8 cellular contexts compared by ENCODE assay signal in the genomic region with DNA sequence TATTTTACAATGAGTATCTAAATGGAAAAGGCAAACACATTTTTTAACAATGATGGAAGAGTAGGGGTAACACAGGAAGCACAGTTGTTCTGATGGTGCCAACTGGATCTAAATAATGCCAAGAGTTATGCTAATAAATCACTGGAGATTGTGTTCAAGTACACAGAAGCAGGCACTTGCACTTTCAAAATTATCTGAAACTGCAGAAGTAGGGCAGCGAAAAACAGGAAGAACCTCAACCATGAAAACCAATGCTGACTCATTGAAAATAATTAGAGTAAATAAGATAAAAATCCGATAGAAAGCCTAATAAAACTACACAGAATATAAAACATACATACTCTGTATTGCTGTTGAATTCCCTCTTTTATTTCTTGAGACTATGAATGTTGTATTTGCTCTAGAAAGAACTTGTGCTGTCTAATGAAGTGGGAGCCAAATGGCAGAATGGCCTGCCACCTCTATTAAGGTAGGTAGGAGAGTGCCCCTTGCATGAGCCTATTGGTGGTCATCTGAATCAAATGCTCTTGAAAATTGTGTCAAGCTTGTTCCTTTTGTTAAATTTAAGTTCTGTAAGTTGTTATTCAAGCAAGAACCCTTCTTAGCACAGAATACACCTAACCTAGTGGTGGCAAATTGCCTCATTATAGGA.
DNase-seq lines count a peak whose midpoint lies in the region; ATAC-seq and TF ChIP-seq lines count a peak whose summit lies in the region.

No MANE protein-coding gene starts in this region.

- no peak overlapping the region for H3K4me2 ChIP-seq in hepatocyte

- peak; percentile 43 for DNase-seq in fibroblast of pulmonary artery (ENCODE audit: low read depth)
- DNase-seq in DMS153 treated with DMSO at 0.1 percent for 48 hours (lab: John Stamatoyannopoulos, UW; ENCODE audit: unreplicated experiment) = no peak
- DNase-seq in DMS 273 (lab: John Stamatoyannopoulos, UW; ENCODE audit: unreplicated experiment) = no peak
- DNase-seq in hepatocyte (ENCODE audit: low spot score) = no peak
- no peak for DNase-seq in GOT3 (lab: John Stamatoyannopoulos, UW)

- no peaks in the 10 kb centered on the region for H4K20me1 ChIP-seq in hepatocyte (ENCODE audit: insufficient read depth, poor library complexity, severe bottlenecking)

- no peak overlapping the region for H2AFZ ChIP-seq in hepatocyte

- ATAC-seq in GM18519 (IDR thresholded peaks at IDR 0.05; ENCODE audit: low FRiP score, unreplicated experiment) (peak; percentile 70), GM21786 (IDR thresholded peaks at IDR 0.05; ENCODE audit: unreplicated experiment) (peak; percentile 87), HG03571 (IDR thresholded peaks at IDR 0.05; ENCODE audit: unreplicated experiment) (peak; percentile 68)

- TF ChIP-seq CTCF in fibroblast of pulmonary artery (IDR thresholded peaks at IDR 0.05; ENCODE audit: low read length, missing control alignments) (no peak), hepatocyte (IDR thresholded peaks at IDR 0.05; ENCODE audit: poor library complexity) (no peak)

- 84% methylated on average over 2 of the region's 2 CpGs for WGBS in hepatocyte (ENCODE audit: low lambda C conversion rate, missing lambda C conversion rate)

- no peaks in the 10 kb centered on the region for H3K36me3 ChIP-seq in hepatocyte (replicated peaks; ENCODE audit: insufficient read depth, low read depth)

- H3K4me3 ChIP-seq in fibroblast of pulmonary artery (replicated peaks; ENCODE audit: low read depth, low read length) (no peak overlapping the region), hepatocyte (no peak overlapping the region)

- no peak overlapping the region for H3K27ac ChIP-seq in hepatocyte

- H3K9me2 ChIP-seq in hepatocyte (replicated peaks; ENCODE audit: insufficient read depth) = no peaks in the 10 kb centered on the region

- no peaks in the 10 kb centered on the region for H3K79me2 ChIP-seq in hepatocyte

- no peaks in the 10 kb centered on the region for H3K27me3 ChIP-seq in hepatocyte

- H3K9me3 ChIP-seq in hepatocyte (ENCODE audit: low read depth) = no peaks in the 10 kb centered on the region

- no peaks in the 10 kb centered on the region for H3K4me1 ChIP-seq in hepatocyte (ENCODE audit: insufficient read depth)
